ENCODE assay signal across 2 cellular contexts in genomic region chr1:12209495-12209832, GRCh38.
TF ChIP-seq lines count a peak whose summit lies in the region.

No MANE protein-coding gene starts in this region.

TF ChIP-seq in Ishikawa, 13 proteins besides CTCF, POLR2A, EP300 and RAD21:
- TF ChIP-seq NFIC (IDR thresholded peaks at IDR 0.05) (0 out of 2 replicates have a peak, but pooled peaks have one; percentile 6), REST (IDR thresholded peaks at IDR 0.05; ENCODE audit: low read depth) (no peak)

TF ChIP-seq in K562, 482 proteins besides CTCF, POLR2A, EP300 and RAD21:
- TF ChIP-seq CC2D1A (IDR thresholded peaks at IDR 0.05): no peak
- TF ChIP-seq ARNT (IDR thresholded peaks at IDR 0.05): no peak
- peak; percentile 56 for TF ChIP-seq NR2C1 (IDR thresholded peaks at IDR 0.05)
- TF ChIP-seq NR2C1 (tag; IDR thresholded peaks at IDR 0.05): peak; percentile 60
- 0 out of 2 replicates have a peak, but pooled peaks have one; percentile 31 for TF ChIP-seq FOXP4 (CRISPR knock-in tag; IDR thresholded peaks at IDR 0.05; ENCODE audit: borderline replicate concordance)
- TF ChIP-seq TEAD4 (IDR thresholded peaks at IDR 0.05; ENCODE audit: low read length): 0 out of 2 replicates have a peak, but pooled peaks have one; percentile 3
- no peak for TF ChIP-seq TEAD4 (CRISPR knock-in tag; IDR thresholded peaks at IDR 0.05; ENCODE audit: borderline replicate concordance)
